ENCODE assay signal across 16 cellular contexts in the genomic region with DNA sequence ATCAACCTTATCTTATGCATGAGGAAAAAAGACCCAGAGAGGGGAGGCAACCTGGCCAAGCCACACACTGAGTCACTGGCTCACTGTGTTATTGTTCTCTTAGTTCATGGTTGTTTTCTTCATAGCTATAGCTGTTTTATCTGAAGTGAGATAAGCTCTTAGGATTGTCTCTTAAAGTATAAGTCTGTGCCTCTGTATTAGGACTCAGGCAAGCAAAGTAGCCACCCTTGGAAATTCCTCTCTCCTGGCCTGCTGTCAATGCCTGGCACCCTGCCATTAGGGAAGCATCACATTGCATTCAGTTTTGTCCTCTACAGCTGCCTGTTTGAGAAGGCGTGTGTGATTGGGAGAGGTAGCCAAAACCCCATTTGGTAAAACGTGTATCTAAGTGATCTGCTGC.
DNase-seq lines count a peak whose midpoint lies in the region; ATAC-seq lines count a peak whose summit lies in the region.
"Had no signal": no experiment of that assay in that cellular context is flagged by ENCODE, and none has a peak within 500 bp of the region (broad histone marks: within the 10 kb centered on the region; RNA-seq: fewer than 3 reads in every experiment).

No MANE protein-coding gene starts in this region.

- ATAC-seq in left cardiac atrium (peak in 1 of 2 donors; percentile 78), GM21367 (IDR thresholded peaks at IDR 0.05; ENCODE audit: unreplicated experiment) (no peak)

- intact Hi-C loops in left cardiac atrium (cut with DNase I), result no loop called here

- DNase-seq in Daoy (ENCODE audit: low read depth) (peak; percentile 74), NCI-H1105 (lab: John Stamatoyannopoulos, UW) (peak; percentile 0), NCI-H774 (lab: John Stamatoyannopoulos, UW) (peak; percentile 43), left cardiac atrium (peak; percentile 44), kidney tubule cell (ENCODE audit: low spot score) (no peak), NCI-H2081 treated with DMSO at 0.1 percent for 48 hours (lab: John Stamatoyannopoulos, UW) (no peak)
- DNase-seq: activated CD4-positive, alpha-beta T cell treated with anti-CD3 and anti-CD28 coated beads, Interleukin-2, amount 50 U/mL, for 48 hours; activated naive CD4-positive, alpha-beta T cell treated with Interleukin-2 at 50 U/mL for 16 hours; activated T-cell treated with anti-CD3 and anti-CD28 coated beads for 4 hours; colonic mucosa; foreskin fibroblast; GDM1; Karpas-422; midbrain; NCI-H1417 had no signal

Comparison
In these comparisons a context has a peak if more than half of its experiments do, and no peak if none do; other contexts are left out.
1. DNase-seq: peak in Daoy (single experiment), NCI-H1105 (single experiment), NCI-H774 (single experiment) and left cardiac atrium (single experiment); none in kidney tubule cell (single experiment) and NCI-H2081 treated with DMSO at 0.1 percent for 48 hours (single experiment).